ENCODE assay signal across 19 cellular contexts in the genomic region with DNA sequence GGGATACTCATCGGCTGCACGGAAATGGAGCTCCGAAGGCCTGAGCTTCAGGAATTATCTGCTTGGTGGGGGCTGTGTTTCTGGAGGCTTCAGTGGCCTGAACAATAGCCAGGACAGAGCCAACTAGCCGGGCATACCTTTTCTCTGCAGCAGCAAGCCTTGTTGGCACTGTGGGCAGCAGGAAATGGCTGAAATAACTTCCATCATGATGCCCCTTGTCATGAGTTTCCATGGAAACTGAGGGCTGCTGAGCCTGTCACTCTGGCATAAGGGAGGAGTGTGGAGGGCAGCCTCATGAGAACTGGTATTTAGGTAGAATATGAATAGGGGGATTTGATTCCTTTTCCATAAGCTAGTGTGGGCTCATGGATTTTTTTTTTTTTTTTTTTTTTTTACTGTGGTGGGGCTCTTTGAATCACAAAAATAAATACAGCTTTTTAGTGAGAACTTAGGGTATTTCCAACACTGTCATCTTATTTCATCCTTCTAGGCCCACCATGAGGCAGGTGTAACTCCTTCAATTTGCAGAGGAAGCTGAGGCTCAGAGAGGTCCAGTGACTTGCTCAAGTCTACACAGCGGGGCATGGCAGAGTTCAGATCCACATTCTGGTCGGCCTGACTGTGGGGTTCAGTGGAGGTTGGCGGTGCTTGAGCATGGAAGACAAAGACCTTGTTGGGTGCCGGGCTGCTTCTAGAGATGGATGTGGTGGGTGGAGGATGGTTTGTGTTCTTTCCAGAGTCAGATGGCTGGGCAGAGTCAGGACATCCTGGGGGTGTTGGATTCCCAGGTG. TPM values are rescaled to one million over a fixed set of nuclear protein-coding genes. Genes with fewer than 3 reads are reported as not detected.
DNase-seq lines count a peak whose midpoint lies in the region; ATAC-seq, FAIRE-seq and TF ChIP-seq lines count a peak whose summit lies in the region.
"Had no signal": no experiment of that assay in that cellular context is flagged by ENCODE, and none has a peak within 500 bp of the region (broad histone marks: within the 10 kb centered on the region; RNA-seq: fewer than 3 reads in every experiment).

No MANE protein-coding gene starts in this region.

- H3K36me3 ChIP-seq in H1 (ENCODE audit: control insufficient read depth in 2 of 4, insufficient read depth in 4 of 4, low read length in 3 of 4) = no peaks in the 10 kb centered on the region
- no peaks in the 10 kb centered on the region for H3K36me3 ChIP-seq in upper lobe of right lung
- H3K36me3 ChIP-seq: lower lobe of right lung had no signal

- H3K4me1 ChIP-seq in H1 (replicated peaks in 1 of 4; ENCODE audit: control insufficient read depth in 3 of 4, insufficient read depth in 4 of 4, low read length in 3 of 4) (peaks cover 7 to 16% (median 7%) of the 10 kb centered on the region in 4 experiments; a peak in 4 of 7 replicates), upper lobe of right lung (peaks cover 5% of the 10 kb centered on the region)

- H2BK20ac ChIP-seq in H1 (ENCODE audit: low read length) = no peak overlapping the region

- no peak overlapping the region for H3K9ac ChIP-seq in H1 (replicated peaks in 1 of 4; ENCODE audit: extremely low read depth in 1 of 4, low read depth in 3 of 4, low read length in 3 of 4)

- H2BK120ac ChIP-seq in H1 (replicated peaks; ENCODE audit: low read depth, low read length) = no peak overlapping the region

- no peak overlapping the region for H3K18ac ChIP-seq in H1 (ENCODE audit: extremely low read depth, low read length)

- H3K79me1 ChIP-seq in H1 (ENCODE audit: low read depth, low read length) = no peaks in the 10 kb centered on the region

- no peaks in the 10 kb centered on the region for H3K9me3 Mint-ChIP-seq in activated T-cell treated with anti-CD3 and anti-CD28 coated beads, Interleukin-2, amount 50 U/mL, for 72 hours
- H3K9me3 Mint-ChIP-seq in nephron progenitor cell = peaks cover 2% of the 10 kb centered on the region

- no peaks in the 10 kb centered on the region for H4K20me1 ChIP-seq in H1 (replicated peaks in 1 of 2; ENCODE audit: control insufficient read depth in 1 of 2, insufficient read depth in 2 of 2, low read length in 2 of 2)

- peaks cover 6% of the 10 kb centered on the region for H3K27me3 Mint-ChIP-seq in activated T-cell treated with anti-CD3 and anti-CD28 coated beads, Interleukin-2, amount 50 U/mL, for 72 hours (ENCODE audit: low read depth)
- H3K27me3 Mint-ChIP-seq in nephron progenitor cell (ENCODE audit: low read depth, poor library complexity) = peaks cover 4% of the 10 kb centered on the region
- H3K27me3 Mint-ChIP-seq: activated CD4-positive, alpha-beta T cell treated with anti-CD3 and anti-CD28 coated beads for 36 hours had no signal

- DNase-seq in activated T-cell treated with anti-CD3 and anti-CD28 coated beads, Interleukin-2, amount 50 U/mL, for 72 hours = no peak
- no peak for DNase-seq in activated T-cell treated with anti-CD3 and anti-CD28 coated beads, Interleukin-2, amount 50 U/mL, for 48 hours
- DNase-seq in NB4 (ENCODE audit: low read depth) (peak; percentile 7), H1 (ENCODE audit: low read depth in 1 of 2, low spot score in 2 of 2) (no peak), upper lobe of right lung (no peak), NCI-H187 treated with DMSO at 0.1 percent for 48 hours (lab: John Stamatoyannopoulos, UW) (no peak), nephron progenitor cell (no peak)
- DNase-seq: activated CD4-positive, alpha-beta T cell treated with anti-CD3 and anti-CD28 coated beads for 36 hours; activated CD8-positive, alpha-beta memory T cell treated with anti-CD3 and anti-CD28 coated beads, Interleukin-2, amount 50 U/mL, for 48 hours; anterior cingulate cortex; CD4-positive, alpha-beta memory T cell; cerebellar nuclear complex; NCI-H1417 treated with DMSO at 0.1 percent for 48 hours; NCI-H774; stimulated activated CD8-positive, alpha-beta memory T cell treated with anti-CD3 and anti-CD28 coated beads, Interleukin-4, amount 100 ng/mL, for 48 hours had no signal

- CTCF ChIA-PET in H1 (lab: Charles Lee; ENCODE audit: partially characterized antibody) = interaction anchor here (1.5 to 3.2 kb wide), 5 partner anchors 23 to 66 kb away, joined by 4 to 10 read pairs (median 5); no protein-coding TSS in a partner anchor

- H3K56ac ChIP-seq in H1 (replicated peaks; ENCODE audit: insufficient read length, low read depth, low read length) = no peak overlapping the region

- no peak for FAIRE-seq in H1 (lab: Jason Lieb, UNC)
- FAIRE-seq: endometrium had no signal

- no peak overlapping the region for H2AK5ac ChIP-seq in H1 (ENCODE audit: low read depth, low read length)

- H3K23ac ChIP-seq in H1 (ENCODE audit: insufficient read length) = no peak overlapping the region

- no peak overlapping the region for H3K4me2 ChIP-seq in H1 (ENCODE audit: insufficient read depth in 1 of 2, low read depth in 2 of 2, low read length in 2 of 2)
- H3K4me2 ChIP-seq: smooth muscle cell had no signal

- 87% methylated on average over 8 of the region's 8 CpGs; no CpG with 5 or more reads in 1 of the 2 experiments for WGBS in H1 (ENCODE audit: extremely low coverage in 1 of 2, insufficient coverage in 1 of 2, insufficient read length in 1 of 2, insufficient replicate concordance in 2 of 2, low coverage in 1 of 2, low lambda C conversion rate in 2 of 2, missing lambda C conversion rate in 1 of 2), 2 experiments

- H3K4ac ChIP-seq in H1 (replicated peaks; ENCODE audit: insufficient read length, low read depth, low read length) = no peak overlapping the region

- POLR2A ChIA-PET in H1 (lab: Charles Lee; ENCODE audit: partially characterized antibody) = interaction anchor here (1.2 kb wide), 1 partner anchor 20 kb away, joined by 3 read pairs; no protein-coding TSS in a partner anchor

- peak overlapping the region; percentile 88; the same call in 1 of the 2 replicates for H2BK15ac ChIP-seq in H1 (ENCODE audit: low read length)

- H3K4me3 ChIP-seq in NB4 (ENCODE audit: low read depth, low read length) = no peak overlapping the region
- no peak overlapping the region for H3K4me3 ChIP-seq in H1 (ENCODE audit: extremely low read depth in 1 of 4, insufficient read depth in 2 of 4, low read depth in 3 of 4, low read length in 4 of 4)
- no peak overlapping the region for H3K4me3 ChIP-seq in upper lobe of right lung
- H3K4me3 ChIP-seq: lower lobe of right lung, smooth muscle cell had no signal

- H3K27me3 ChIP-seq in H1 (replicated peaks in 1 of 4; ENCODE audit: control insufficient read depth in 3 of 4, extremely low read depth in 1 of 4, insufficient read depth in 3 of 4, low read length in 3 of 4) (no peaks in the 10 kb centered on the region; a peak in 1 of 7 replicates), upper lobe of right lung (no peaks in the 10 kb centered on the region)

- no peak overlapping the region for H2BK5ac ChIP-seq in H1 (ENCODE audit: low read depth, low read length)

- H3K27ac ChIP-seq in H1 (ENCODE audit: low read depth, low read length) (no peak overlapping the region), upper lobe of right lung (peak overlapping the region; percentile 13)

- TF ChIP-seq RAD21 in H1 (IDR thresholded peaks at IDR 0.05 in 1 of 2, conservative IDR thresholded peaks at IDR 0.05 in 1 of 2; ENCODE audit: low read depth in 2 of 2, low read length in 2 of 2) = no peak

- H3K27ac Mint-ChIP-seq in activated T-cell treated with anti-CD3 and anti-CD28 coated beads, Interleukin-2, amount 50 U/mL, for 72 hours = peak overlapping the region; percentile 65
- H3K27ac Mint-ChIP-seq in nephron progenitor cell = no peak overlapping the region
- H3K27ac Mint-ChIP-seq: activated CD4-positive, alpha-beta T cell treated with anti-CD3 and anti-CD28 coated beads for 36 hours; CD4-positive, alpha-beta memory T cell had no signal

- no peak overlapping the region for H3K14ac ChIP-seq in H1 (ENCODE audit: insufficient read length)

- H4K91ac ChIP-seq in H1 (replicated peaks; ENCODE audit: insufficient read length, low read length) = no peak overlapping the region

- H2BK12ac ChIP-seq in H1 (ENCODE audit: low read depth, low read length) = no peak overlapping the region

- no peak overlapping the region for H3K4me3 Mint-ChIP-seq in activated T-cell treated with anti-CD3 and anti-CD28 coated beads, Interleukin-2, amount 50 U/mL, for 72 hours
- H3K4me3 Mint-ChIP-seq in nephron progenitor cell = no peak overlapping the region
- H3K4me3 Mint-ChIP-seq: activated CD4-positive, alpha-beta T cell treated with anti-CD3 and anti-CD28 coated beads for 36 hours; CD4-positive, alpha-beta memory T cell had no signal

- H3K23me2 ChIP-seq in H1 (ENCODE audit: low read depth, low read length) = no peaks in the 10 kb centered on the region

- H3K9me3 ChIP-seq in H1 (ENCODE audit: insufficient read depth in 2 of 2, low read depth in 1 of 2, low read length in 1 of 2) (no peaks in the 10 kb centered on the region), upper lobe of right lung (no peaks in the 10 kb centered on the region)
- H3K9me3 ChIP-seq: lower lobe of right lung had no signal

- no peak for TF ChIP-seq CTCF in NB4 (IDR thresholded peaks at IDR 0.05; ENCODE audit: low read depth, low read length)
- TF ChIP-seq CTCF in H1 (IDR thresholded peaks at IDR 0.05; ENCODE audit: control extremely low read depth in 1 of 3, insufficient read depth in 1 of 3, low read depth in 1 of 3, low read length in 3 of 3) = no peak
- no peak for TF ChIP-seq CTCF in upper lobe of right lung (IDR thresholded peaks at IDR 0.05)
- no peak for TF ChIP-seq CTCF in nephron progenitor cell (IDR thresholded peaks at IDR 0.05)

- no peak overlapping the region for H4K5ac ChIP-seq in H1 (ENCODE audit: insufficient read length, low read depth, low read length)

- TF ChIP-seq POLR2A in NB4 (IDR thresholded peaks at IDR 0.05; ENCODE audit: extremely low read depth, insufficient read length) (no peak), H1 (IDR thresholded peaks at IDR 0.05; ENCODE audit: control extremely low read depth in 1 of 2, low read depth in 2 of 2, low read length in 2 of 2) (no peak)

- H3K79me2 ChIP-seq in H1 (ENCODE audit: control insufficient read depth in 1 of 2, insufficient read depth in 2 of 2, low read length in 2 of 2) = no peaks in the 10 kb centered on the region

- H4K8ac ChIP-seq in H1 (ENCODE audit: extremely low read depth, insufficient read depth, low read length) = no peak overlapping the region

- no peaks in the 10 kb centered on the region for H3K4me1 Mint-ChIP-seq in activated T-cell treated with anti-CD3 and anti-CD28 coated beads, Interleukin-2, amount 50 U/mL, for 72 hours (ENCODE audit: low read depth)
- H3K4me1 Mint-ChIP-seq in nephron progenitor cell = peaks cover 44% of the 10 kb centered on the region

- no peaks in the 10 kb centered on the region for H3K36me3 Mint-ChIP-seq in activated T-cell treated with anti-CD3 and anti-CD28 coated beads, Interleukin-2, amount 50 U/mL, for 72 hours (ENCODE audit: insufficient read depth in 2 of 2)
- H3K36me3 Mint-ChIP-seq in nephron progenitor cell (ENCODE audit: low read depth) = no peaks in the 10 kb centered on the region
- H3K36me3 Mint-ChIP-seq: CD4-positive, alpha-beta memory T cell had no signal

- intact Hi-C loops in upper lobe of right lung (cut with DNase I) = no loop called here

- H2AFZ ChIP-seq in H1 (ENCODE audit: low read length) = no peak overlapping the region

- no peak for TF ChIP-seq EP300 in H1 (IDR thresholded peaks at IDR 0.05; ENCODE audit: borderline replicate concordance in 1 of 2, low read depth in 2 of 2, low read length in 2 of 2)

- ATAC-seq in activated T-cell treated with anti-CD3 and anti-CD28 coated beads, Interleukin-2, amount 50 U/mL, for 72 hours (replicated peaks in 1 of 2) = no peak
- ATAC-seq in upper lobe of right lung (no peak), GM18873 (IDR thresholded peaks at IDR 0.05; ENCODE audit: low FRiP score, unreplicated experiment) (no peak)
- ATAC-seq: activated CD4-positive, alpha-beta T cell treated with anti-CD3 and anti-CD28 coated beads for 36 hours had no signal

RNA-seq across cellular contexts. Expression of gene PLCG2, which starts 39.6 kb away (rescaled TPM):
- total RNA-seq in activated T-cell treated with anti-CD3 and anti-CD28 coated beads, Interleukin-2, amount 50 U/mL, for 72 hours = 10 to 100 TPM in 1 of 2 donors, 1 to 10 TPM in 1; 8.0 to 25.6 TPM
- total RNA-seq in H1 (2021; fragmentation: NEBNext Ultra II Directional; extraction: Animal tissue kit (Norgen Biotek cat#: 25700)) = 5.6 and 6.9 TPM in 2 replicates
- polyA plus RNA-seq in H1 (2011; rRNA removed) = 6.1 and 7.5 TPM in 2 replicates
- polyA plus RNA-seq in H1 (2011; cell fraction: cytosol; rRNA removed) = 8.9 TPM
- 20.7 TPM for polyA plus RNA-seq in H1 (2011; cell fraction: nucleus; rRNA removed)
- polyA plus RNA-seq in H1 (2012, experiment 1 of 2) = 4.6 to 7.2 TPM (median 5.9 TPM) in 4 replicates
- 0.89 TPM for polyA plus RNA-seq in H1 (2012, experiment 2 of 2)
- polyA plus RNA-seq in H1 (2013, experiment 1 of 2) = 2.1 TPM
- 1.8 TPM for polyA plus RNA-seq in H1 (2013, experiment 2 of 2)
- 19.9 and 20.7 TPM in 2 replicates for polyA minus RNA-seq in H1 (2011; rRNA and poly(A)+ RNA removed)
- polyA minus RNA-seq in H1 (2011; cell fraction: cytosol; rRNA and poly(A)+ RNA removed) = 9.5 TPM
- 28.3 TPM for polyA minus RNA-seq in H1 (2011; cell fraction: nucleus; rRNA and poly(A)+ RNA removed)
- 47.6 TPM for total RNA-seq in upper lobe of right lung
- polyA plus RNA-seq: smooth muscle cell had no signal
